In the genomic region with DNA sequence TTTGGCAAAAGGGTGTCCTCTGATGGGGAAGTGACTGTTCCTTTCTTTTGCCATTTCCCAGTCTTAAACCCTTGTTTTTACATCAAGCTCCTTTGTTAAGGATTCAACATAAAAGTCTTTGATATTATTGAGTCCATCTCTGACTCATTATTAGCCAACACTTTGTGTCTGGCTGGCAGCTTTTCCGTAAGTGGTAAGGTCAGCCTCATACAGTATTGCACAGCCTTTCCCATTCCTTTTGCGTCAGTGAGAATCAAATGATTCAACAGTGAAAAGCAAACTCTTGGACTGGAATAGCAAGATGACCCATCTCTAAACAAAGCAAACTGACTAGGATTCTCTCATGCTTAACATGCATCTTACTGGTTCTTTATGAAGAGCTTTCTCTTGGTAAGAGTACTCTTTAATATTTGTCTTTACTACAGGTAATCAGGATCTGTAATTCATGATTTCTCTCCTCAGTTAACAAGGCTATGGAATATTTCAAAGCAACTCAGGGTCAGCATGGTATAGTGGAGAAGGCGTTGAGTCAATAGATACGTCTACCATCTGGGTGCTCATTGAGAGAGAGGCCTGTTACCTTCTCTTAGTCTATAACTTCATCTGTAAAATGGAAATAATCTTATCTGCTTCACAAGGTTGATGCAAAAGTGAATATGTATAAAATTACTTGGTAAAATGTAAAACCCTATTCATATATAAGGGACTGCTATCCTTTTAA, we compare ENCODE assay signal across 11 cellular contexts.
DNase-seq lines count a peak whose midpoint lies in the region; ATAC-seq and TF ChIP-seq lines count a peak whose summit lies in the region.
"Had no signal": no experiment of that assay in that cellular context is flagged by ENCODE, and none has a peak within 500 bp of the region (broad histone marks: within the 10 kb centered on the region; RNA-seq: fewer than 3 reads in every experiment).

No MANE protein-coding gene starts in this region.

- no peaks in the 10 kb centered on the region for H3K27me3 ChIP-seq in mammary epithelial cell (ENCODE audit: insufficient read depth, low read length)

- no peak for TF ChIP-seq CTCF in mammary epithelial cell (conservative IDR thresholded peaks at IDR 0.05 in 1 of 2, IDR thresholded peaks at IDR 0.05 in 1 of 2; ENCODE audit: extremely low read depth in 1 of 2, insufficient read depth in 1 of 2, low read depth in 1 of 2, low read length in 2 of 2)

- H3K27ac ChIP-seq in mammary epithelial cell (ENCODE audit: insufficient read depth, low read depth, low read length), result no peak overlapping the region

- dilution Hi-C loops in mammary epithelial cell (cut with HindIII; ENCODE audit: low sequenced_read_pairs), result no loop called here

- no peaks in the 10 kb centered on the region for H3K36me3 ChIP-seq in mammary epithelial cell (ENCODE audit: insufficient read depth, low read length)

- no peak overlapping the region for H2AFZ ChIP-seq in mammary epithelial cell (ENCODE audit: low read depth, low read length)

- no peaks in the 10 kb centered on the region for H3K79me2 ChIP-seq in mammary epithelial cell (ENCODE audit: insufficient read depth, low read length)

- intact Hi-C loops in mammary epithelial cell (cut with micrococcal nuclease), result loop anchor here (2.0 to 10.0 kb wide), 2 partner anchors 52 to 518 kb away; a partner anchor contains a TSS

- H3K9me3 ChIP-seq in mammary epithelial cell (replicated peaks; ENCODE audit: insufficient read depth, low read length), result no peaks in the 10 kb centered on the region

- no peaks in the 10 kb centered on the region for H4K20me1 ChIP-seq in mammary epithelial cell (ENCODE audit: insufficient read depth, low read length)

- BruUV-seq in mammary epithelial cell (replicated peaks; lab: Mats Ljungman, UMichigan), result no TSS peak

- ATAC-seq in GM21381 (IDR thresholded peaks at IDR 0.05; ENCODE audit: unreplicated experiment), result no peak

- DNase-seq in ACHN (peak; percentile 31), LHCN-M2 (ENCODE audit: low read depth) (peak; percentile 95), mammary epithelial cell (peak; percentile 97), kidney glomerular epithelial cell (lab: John Stamatoyannopoulos, UW) (peak; percentile 98), NCI-H345 (lab: John Stamatoyannopoulos, UW) (no peak), NCI-H345 treated with DMSO at 0.1 percent for 48 hours (lab: John Stamatoyannopoulos, UW; ENCODE audit: unreplicated experiment) (no peak), mesenteric fat pad (ENCODE audit: low spot score) (no peak)
- DNase-seq: CD4-positive, CD25-positive, alpha-beta regulatory T cell; NCI-H1105 treated with DMSO at 0.1 percent for 48 hours; T-helper 2 cell had no signal

- H3K4me1 ChIP-seq in mammary epithelial cell (ENCODE audit: insufficient read depth, low read length), result peaks cover 4% of the 10 kb centered on the region

- H3K9ac ChIP-seq in mammary epithelial cell (ENCODE audit: insufficient read depth, low read length), result no peak overlapping the region

- WGBS in mammary epithelial cell (ENCODE audit: low coverage, missing lambda C conversion rate), result 50% methylated on average over 4 of the region's 4 CpGs

- no peak overlapping the region for H3K4me3 ChIP-seq in mammary epithelial cell (replicated peaks in 1 of 3; ENCODE audit: insufficient read depth in 1 of 3, low read depth in 2 of 3, low read length in 3 of 3)

- CTCF ChIA-PET in mammary epithelial cell (lab: Charles Lee; ENCODE audit: low non-redundant PET), result interaction anchor here (0.6 kb wide), 1 partner anchor 781 kb away, joined by 3 read pairs; no protein-coding TSS in a partner anchor

- in situ Hi-C loops in ACHN (cut with HindIII; ENCODE audit: low pct_ligation_motif_present, low pct_unique_long_range_greater_than_20kb, low sequenced_read_pairs) (no loop called here), mammary epithelial cell (cut with MboI; ENCODE audit: low sequenced_read_pairs in 2 of 2) (no loop called here)

- H3K4me2 ChIP-seq in mammary epithelial cell (ENCODE audit: insufficient read depth, low read depth, low read length), result no peak overlapping the region

Comparison
In these comparisons a context has a peak if more than half of its experiments do, and no peak if none do; other contexts are left out.
1. DNase-seq: peak in ACHN (single experiment), LHCN-M2 (single experiment), mammary epithelial cell (single experiment) and kidney glomerular epithelial cell (single experiment); none in NCI-H345 (single experiment), NCI-H345 treated with DMSO at 0.1 percent for 48 hours (single experiment) and mesenteric fat pad (single experiment).